Comparison of ENCODE assay signal across 1 cellular context in genomic region chr22:46758867-46759290, GRCh38.
TF ChIP-seq lines count a peak whose summit lies in the region.

No MANE protein-coding gene starts in this region.

TF ChIP-seq in HCT116, 20 proteins besides CTCF, POLR2A, EP300 and RAD21 (continued from another document):
- TF ChIP-seq CEBPB (IDR thresholded peaks at IDR 0.05; ENCODE audit: low read depth) (no peak), FOSL1 (IDR thresholded peaks at IDR 0.05; ENCODE audit: low read depth) (no peak), SRF (IDR thresholded peaks at IDR 0.05; ENCODE audit: low read depth) (no peak)
